ENCODE assay signal across 1 cellular context in the genomic region with DNA sequence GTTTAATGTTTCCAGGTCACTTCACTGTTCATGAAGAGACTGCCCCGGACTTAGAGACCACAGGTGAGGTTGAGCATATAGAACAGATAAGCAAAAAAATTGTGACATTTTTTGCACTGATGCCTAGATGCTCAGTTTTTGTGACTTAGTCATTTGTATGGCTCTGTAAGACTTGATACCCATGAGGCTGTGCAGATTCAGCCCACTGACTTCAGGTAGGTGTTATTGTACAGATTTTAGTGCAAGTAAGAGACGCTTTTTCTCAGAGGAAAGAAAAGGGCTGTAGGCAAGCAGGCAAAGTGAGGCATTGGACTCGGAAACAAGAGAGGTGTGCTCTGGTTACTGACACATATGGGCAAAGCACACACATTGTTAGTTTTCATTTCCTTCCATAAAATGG.
TF ChIP-seq lines count a peak whose summit lies in the region.

No MANE protein-coding gene starts in this region.

TF ChIP-seq in GM23338, 12 proteins besides CTCF, POLR2A, EP300 and RAD21:
- TF ChIP-seq, protein P1, sequence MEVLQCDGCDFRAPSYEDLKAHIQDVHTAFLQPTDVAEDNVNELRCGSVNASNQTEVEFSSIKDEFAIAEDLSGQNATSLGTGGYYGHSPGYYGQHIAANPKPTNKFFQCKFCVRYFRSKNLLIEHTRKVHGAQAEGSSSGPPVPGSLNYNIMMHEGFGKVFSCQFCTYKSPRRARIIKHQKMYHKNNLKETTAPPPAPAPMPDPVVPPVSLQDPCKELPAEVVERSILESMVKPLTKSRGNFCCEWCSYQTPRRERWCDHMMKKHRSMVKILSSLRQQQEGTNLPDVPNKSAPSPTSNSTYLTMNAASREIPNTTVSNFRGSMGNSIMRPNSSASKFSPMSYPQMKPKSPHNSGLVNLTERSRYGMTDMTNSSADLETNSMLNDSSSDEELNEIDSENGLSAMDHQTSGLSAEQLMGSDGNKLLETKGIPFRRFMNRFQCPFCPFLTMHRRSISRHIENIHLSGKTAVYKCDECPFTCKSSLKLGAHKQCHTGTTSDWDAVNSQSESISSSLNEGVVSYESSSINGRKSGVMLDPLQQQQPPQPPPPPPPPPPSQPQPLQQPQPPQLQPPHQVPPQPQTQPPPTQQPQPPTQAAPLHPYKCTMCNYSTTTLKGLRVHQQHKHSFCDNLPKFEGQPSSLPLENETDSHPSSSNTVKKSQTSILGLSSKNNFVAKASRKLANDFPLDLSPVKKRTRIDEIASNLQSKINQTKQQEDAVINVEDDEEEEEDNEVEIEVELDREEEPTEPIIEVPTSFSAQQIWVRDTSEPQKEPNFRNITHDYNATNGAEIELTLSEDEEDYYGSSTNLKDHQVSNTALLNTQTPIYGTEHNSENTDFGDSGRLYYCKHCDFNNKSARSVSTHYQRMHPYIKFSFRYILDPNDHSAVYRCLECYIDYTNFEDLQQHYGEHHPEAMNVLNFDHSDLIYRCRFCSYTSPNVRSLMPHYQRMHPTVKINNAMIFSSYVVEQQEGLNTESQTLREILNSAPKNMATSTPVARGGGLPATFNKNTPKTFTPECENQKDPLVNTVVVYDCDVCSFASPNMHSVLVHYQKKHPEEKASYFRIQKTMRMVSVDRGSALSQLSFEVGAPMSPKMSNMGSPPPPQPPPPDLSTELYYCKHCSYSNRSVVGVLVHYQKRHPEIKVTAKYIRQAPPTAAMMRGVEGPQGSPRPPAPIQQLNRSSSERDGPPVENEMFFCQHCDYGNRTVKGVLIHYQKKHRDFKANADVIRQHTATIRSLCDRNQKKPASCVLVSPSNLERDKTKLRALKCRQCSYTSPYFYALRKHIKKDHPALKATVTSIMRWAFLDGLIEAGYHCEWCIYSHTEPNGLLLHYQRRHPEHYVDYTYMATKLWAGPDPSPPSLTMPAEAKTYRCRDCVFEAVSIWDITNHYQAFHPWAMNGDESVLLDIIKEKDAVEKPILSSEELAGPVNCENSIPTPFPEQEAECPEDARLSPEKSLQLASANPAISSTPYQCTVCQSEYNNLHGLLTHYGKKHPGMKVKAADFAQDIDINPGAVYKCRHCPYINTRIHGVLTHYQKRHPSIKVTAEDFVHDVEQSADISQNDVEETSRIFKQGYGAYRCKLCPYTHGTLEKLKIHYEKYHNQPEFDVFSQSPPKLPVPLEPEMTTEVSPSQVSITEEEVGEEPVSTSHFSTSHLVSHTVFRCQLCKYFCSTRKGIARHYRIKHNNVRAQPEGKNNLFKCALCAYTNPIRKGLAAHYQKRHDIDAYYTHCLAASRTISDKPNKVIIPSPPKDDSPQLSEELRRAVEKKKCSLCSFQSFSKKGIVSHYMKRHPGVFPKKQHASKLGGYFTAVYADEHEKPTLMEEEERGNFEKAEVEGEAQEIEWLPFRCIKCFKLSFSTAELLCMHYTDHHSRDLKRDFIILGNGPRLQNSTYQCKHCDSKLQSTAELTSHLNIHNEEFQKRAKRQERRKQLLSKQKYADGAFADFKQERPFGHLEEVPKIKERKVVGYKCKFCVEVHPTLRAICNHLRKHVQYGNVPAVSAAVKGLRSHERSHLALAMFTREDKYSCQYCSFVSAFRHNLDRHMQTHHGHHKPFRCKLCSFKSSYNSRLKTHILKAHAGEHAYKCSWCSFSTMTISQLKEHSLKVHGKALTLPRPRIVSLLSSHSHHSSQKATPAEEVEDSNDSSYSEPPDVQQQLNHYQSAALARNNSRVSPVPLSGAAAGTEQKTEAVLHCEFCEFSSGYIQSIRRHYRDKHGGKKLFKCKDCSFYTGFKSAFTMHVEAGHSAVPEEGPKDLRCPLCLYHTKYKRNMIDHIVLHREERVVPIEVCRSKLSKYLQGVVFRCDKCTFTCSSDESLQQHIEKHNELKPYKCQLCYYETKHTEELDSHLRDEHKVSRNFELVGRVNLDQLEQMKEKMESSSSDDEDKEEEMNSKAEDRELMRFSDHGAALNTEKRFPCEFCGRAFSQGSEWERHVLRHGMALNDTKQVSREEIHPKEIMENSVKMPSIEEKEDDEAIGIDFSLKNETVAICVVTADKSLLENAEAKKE (CRISPR knock-in tag; IDR thresholded peaks at IDR 0.05): no peak
- no peak for TF ChIP-seq CREB1 (CRISPR knock-in tag; IDR thresholded peaks at IDR 0.05; ENCODE audit: low read depth)
- no peak for TF ChIP-seq STAT1 (IDR thresholded peaks at IDR 0.05; ENCODE audit: unreplicated experiment)
- no peak for TF ChIP-seq ZNF114 (CRISPR knock-in tag; IDR thresholded peaks at IDR 0.05)
- TF ChIP-seq POLR2AphosphoS5 (IDR thresholded peaks at IDR 0.05; ENCODE audit: low read depth): no peak
- TF ChIP-seq, protein P2, sequence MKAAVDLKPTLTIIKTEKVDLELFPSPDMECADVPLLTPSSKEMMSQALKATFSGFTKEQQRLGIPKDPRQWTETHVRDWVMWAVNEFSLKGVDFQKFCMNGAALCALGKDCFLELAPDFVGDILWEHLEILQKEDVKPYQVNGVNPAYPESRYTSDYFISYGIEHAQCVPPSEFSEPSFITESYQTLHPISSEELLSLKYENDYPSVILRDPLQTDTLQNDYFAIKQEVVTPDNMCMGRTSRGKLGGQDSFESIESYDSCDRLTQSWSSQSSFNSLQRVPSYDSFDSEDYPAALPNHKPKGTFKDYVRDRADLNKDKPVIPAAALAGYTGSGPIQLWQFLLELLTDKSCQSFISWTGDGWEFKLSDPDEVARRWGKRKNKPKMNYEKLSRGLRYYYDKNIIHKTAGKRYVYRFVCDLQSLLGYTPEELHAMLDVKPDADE (IDR thresholded peaks at IDR 0.05): no peak
- no peak for TF ChIP-seq EZH2 (IDR thresholded peaks at IDR 0.05; ENCODE audit: low read depth, unreplicated experiment)
- no peak for TF ChIP-seq EZH2phosphoT487 (IDR thresholded peaks at IDR 0.05; ENCODE audit: unreplicated experiment)
- TF ChIP-seq, protein P3, sequence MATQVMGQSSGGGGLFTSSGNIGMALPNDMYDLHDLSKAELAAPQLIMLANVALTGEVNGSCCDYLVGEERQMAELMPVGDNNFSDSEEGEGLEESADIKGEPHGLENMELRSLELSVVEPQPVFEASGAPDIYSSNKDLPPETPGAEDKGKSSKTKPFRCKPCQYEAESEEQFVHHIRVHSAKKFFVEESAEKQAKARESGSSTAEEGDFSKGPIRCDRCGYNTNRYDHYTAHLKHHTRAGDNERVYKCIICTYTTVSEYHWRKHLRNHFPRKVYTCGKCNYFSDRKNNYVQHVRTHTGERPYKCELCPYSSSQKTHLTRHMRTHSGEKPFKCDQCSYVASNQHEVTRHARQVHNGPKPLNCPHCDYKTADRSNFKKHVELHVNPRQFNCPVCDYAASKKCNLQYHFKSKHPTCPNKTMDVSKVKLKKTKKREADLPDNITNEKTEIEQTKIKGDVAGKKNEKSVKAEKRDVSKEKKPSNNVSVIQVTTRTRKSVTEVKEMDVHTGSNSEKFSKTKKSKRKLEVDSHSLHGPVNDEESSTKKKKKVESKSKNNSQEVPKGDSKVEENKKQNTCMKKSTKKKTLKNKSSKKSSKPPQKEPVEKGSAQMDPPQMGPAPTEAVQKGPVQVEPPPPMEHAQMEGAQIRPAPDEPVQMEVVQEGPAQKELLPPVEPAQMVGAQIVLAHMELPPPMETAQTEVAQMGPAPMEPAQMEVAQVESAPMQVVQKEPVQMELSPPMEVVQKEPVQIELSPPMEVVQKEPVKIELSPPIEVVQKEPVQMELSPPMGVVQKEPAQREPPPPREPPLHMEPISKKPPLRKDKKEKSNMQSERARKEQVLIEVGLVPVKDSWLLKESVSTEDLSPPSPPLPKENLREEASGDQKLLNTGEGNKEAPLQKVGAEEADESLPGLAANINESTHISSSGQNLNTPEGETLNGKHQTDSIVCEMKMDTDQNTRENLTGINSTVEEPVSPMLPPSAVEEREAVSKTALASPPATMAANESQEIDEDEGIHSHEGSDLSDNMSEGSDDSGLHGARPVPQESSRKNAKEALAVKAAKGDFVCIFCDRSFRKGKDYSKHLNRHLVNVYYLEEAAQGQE (IDR thresholded peaks at IDR 0.05; ENCODE audit: unreplicated experiment): no peak
- TF ChIP-seq NANOG (IDR thresholded peaks at IDR 0.05; ENCODE audit: borderline replicate concordance): no peak
- TF ChIP-seq JUNB (IDR thresholded peaks at IDR 0.05; ENCODE audit: unreplicated experiment): no peak
